ENCODE assay signal across 8 cellular contexts in the genomic region with DNA sequence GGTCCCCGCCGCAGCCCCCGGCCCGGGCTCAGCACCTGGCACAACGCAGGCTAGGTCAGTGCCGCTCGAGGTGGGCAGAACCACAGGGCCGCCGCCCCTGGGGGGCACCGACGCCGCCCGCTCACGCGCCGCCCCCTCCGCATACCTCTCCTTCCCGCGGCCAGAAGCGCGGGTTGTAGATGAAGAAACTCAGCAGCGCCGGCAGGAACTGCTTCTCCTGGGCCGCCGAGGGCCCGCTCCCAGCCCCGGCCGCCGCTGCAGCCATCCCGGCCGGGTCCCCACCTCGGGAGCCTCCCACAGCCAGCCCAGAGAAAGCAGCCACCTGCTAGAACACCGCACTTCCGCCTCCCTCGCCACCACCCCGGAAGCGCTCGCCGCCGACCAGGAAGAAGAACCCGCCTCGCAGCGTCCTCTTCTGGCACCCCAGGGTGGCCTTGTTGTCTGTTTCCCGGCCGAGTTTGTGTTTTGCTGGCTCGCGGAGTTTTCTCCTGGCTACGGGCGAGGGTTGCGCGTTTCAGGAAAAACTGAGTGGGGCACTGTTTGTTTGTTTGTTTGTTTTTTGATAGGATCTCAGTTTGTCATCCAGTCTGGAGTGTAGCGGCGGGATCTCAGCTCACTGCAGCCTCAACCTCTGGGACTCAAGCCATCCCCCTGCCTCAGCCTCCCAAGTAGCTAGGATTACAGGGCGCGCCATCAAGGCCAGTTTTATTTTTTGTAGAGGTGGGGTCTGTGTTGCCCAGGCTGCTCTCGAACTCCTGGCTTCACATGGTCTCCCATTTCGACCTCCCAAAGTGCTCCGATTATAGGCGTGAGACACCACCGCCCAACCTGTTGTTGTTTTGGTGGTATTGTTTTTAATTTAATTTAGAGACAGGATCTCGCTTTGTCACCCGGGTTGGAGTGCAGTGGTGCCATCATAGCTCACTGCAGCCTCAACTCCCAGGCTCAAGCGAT. TPM values are rescaled to one million over a fixed set of nuclear protein-coding genes. Genes with fewer than 3 reads are reported as not detected.
A peak's percentile ranks its signal among the peaks of the same experiment; 100 is the strongest.
DNase-seq lines count a peak whose midpoint lies in the region; ATAC-seq and TF ChIP-seq lines count a peak whose summit lies in the region.

No MANE protein-coding gene starts in this region.

- peak overlapping the region; percentile 97 for H3K4me3 Mint-ChIP-seq in activated T-cell treated with anti-CD3 and anti-CD28 coated beads, Interleukin-2, amount 50 U/mL, for 24 hours

- H3K27ac ChIP-seq in HUES48 (ENCODE audit: low read depth, low read length) (peak overlapping the region; percentile 26), OCI-LY3 (ENCODE audit: low read length) (peak overlapping the region; percentile 41)

- no peaks in the 10 kb centered on the region for H3K27me3 Mint-ChIP-seq in activated T-cell treated with anti-CD3 and anti-CD28 coated beads, Interleukin-2, amount 50 U/mL, for 24 hours

- ATAC-seq in GM21390 (IDR thresholded peaks at IDR 0.05; ENCODE audit: unreplicated experiment) (peak; percentile 99), esophagus mucosa (peak; percentile 91)

- H3K79me2 ChIP-seq in OCI-LY3 (ENCODE audit: low read length): peaks cover 32% of the 10 kb centered on the region

- H3K27ac Mint-ChIP-seq in activated T-cell treated with anti-CD3 and anti-CD28 coated beads, Interleukin-2, amount 50 U/mL, for 24 hours: peak overlapping the region; percentile 97

- H3K4me3 ChIP-seq in HUES48 (ENCODE audit: low read depth, low read length) (peak overlapping the region; percentile 72), OCI-LY3 (ENCODE audit: low read length) (peak overlapping the region; percentile 84)

- peak; percentile 54 for TF ChIP-seq CTCF in OCI-LY3 (IDR thresholded peaks at IDR 0.05; ENCODE audit: low read depth, low read length)

- DNase-seq in DMS114 treated with DMSO at 0.1 percent for 48 hours (lab: John Stamatoyannopoulos, UW; ENCODE audit: unreplicated experiment) (peak; percentile 54), myocyte (ENCODE audit: low read depth) (peak; percentile 88)
- peak; percentile 88 for DNase-seq in activated T-cell treated with anti-CD3 and anti-CD28 coated beads, Interleukin-2, amount 50 U/mL, for 24 hours
- DNase-seq in stimulated activated CD8-positive, alpha-beta memory T cell treated with anti-CD3 and anti-CD28 coated beads, Interleukin-7, amount 100 ng/mL, for 48 hours (ENCODE audit: extremely low read depth in 1 of 2, low read depth in 1 of 2): peak; percentile 71 to 83

- no peaks in the 10 kb centered on the region for H4K20me1 ChIP-seq in OCI-LY3 (ENCODE audit: insufficient read depth, low read length)

- H2AFZ ChIP-seq in OCI-LY3 (ENCODE audit: low read depth, low read length): peak overlapping the region; percentile 94

- H3K9ac ChIP-seq in HUES48 (ENCODE audit: low read depth, low read length): peak overlapping the region; percentile 58
- H3K9ac ChIP-seq in OCI-LY3 (ENCODE audit: low read length): peak overlapping the region; percentile 76

- peaks cover 31% of the 10 kb centered on the region for H3K4me1 Mint-ChIP-seq in activated T-cell treated with anti-CD3 and anti-CD28 coated beads, Interleukin-2, amount 50 U/mL, for 24 hours (ENCODE audit: low read depth)

- H3K27me3 ChIP-seq in HUES48 (ENCODE audit: control insufficient read depth, insufficient read depth, low read length) (no peaks in the 10 kb centered on the region), OCI-LY3 (ENCODE audit: low read depth, low read length) (no peaks in the 10 kb centered on the region)

- H3K36me3 ChIP-seq in HUES48 (ENCODE audit: control insufficient read depth, insufficient read depth, low read length): peaks cover 14% of the 10 kb centered on the region
- H3K36me3 ChIP-seq in OCI-LY3 (replicated peaks; ENCODE audit: low read depth, low read length): peaks cover 2% of the 10 kb centered on the region

- H3K4me2 ChIP-seq in OCI-LY3 (ENCODE audit: low read length): peak overlapping the region; percentile 80

- peaks cover 2% of the 10 kb centered on the region for H3K9me3 Mint-ChIP-seq in activated T-cell treated with anti-CD3 and anti-CD28 coated beads, Interleukin-2, amount 50 U/mL, for 24 hours

- peaks cover 49% of the 10 kb centered on the region for H3K36me3 Mint-ChIP-seq in activated T-cell treated with anti-CD3 and anti-CD28 coated beads, Interleukin-2, amount 50 U/mL, for 24 hours (ENCODE audit: low read depth)

- no peaks in the 10 kb centered on the region for H3K9me3 ChIP-seq in HUES48 (ENCODE audit: control insufficient read depth, insufficient read depth, low read length)
- H3K9me3 ChIP-seq in OCI-LY3 (ENCODE audit: insufficient read depth, low read length): no peaks in the 10 kb centered on the region

- H3K4me1 ChIP-seq in HUES48 (ENCODE audit: control insufficient read depth, insufficient read depth, low read length) (no peaks in the 10 kb centered on the region), OCI-LY3 (ENCODE audit: low read length) (peaks cover 9% of the 10 kb centered on the region)

RNA-seq across cellular contexts. Expression of gene OCM2, which starts 17.7 kb away (rescaled TPM):
- total RNA-seq in esophagus mucosa (not detected), myocyte (not detected in 2 replicates)
- polyA plus RNA-seq in myocyte (2012): not detected

Comparison
In these comparisons a context has a peak if more than half of its experiments do, and no peak if none do; other contexts are left out.
1. Peak in every context shown above with its lines: DNase-seq, ATAC-seq, H3K4me3 ChIP-seq and H3K27ac ChIP-seq.